ENCODE assay signal across 8 cellular contexts in the genomic region with DNA sequence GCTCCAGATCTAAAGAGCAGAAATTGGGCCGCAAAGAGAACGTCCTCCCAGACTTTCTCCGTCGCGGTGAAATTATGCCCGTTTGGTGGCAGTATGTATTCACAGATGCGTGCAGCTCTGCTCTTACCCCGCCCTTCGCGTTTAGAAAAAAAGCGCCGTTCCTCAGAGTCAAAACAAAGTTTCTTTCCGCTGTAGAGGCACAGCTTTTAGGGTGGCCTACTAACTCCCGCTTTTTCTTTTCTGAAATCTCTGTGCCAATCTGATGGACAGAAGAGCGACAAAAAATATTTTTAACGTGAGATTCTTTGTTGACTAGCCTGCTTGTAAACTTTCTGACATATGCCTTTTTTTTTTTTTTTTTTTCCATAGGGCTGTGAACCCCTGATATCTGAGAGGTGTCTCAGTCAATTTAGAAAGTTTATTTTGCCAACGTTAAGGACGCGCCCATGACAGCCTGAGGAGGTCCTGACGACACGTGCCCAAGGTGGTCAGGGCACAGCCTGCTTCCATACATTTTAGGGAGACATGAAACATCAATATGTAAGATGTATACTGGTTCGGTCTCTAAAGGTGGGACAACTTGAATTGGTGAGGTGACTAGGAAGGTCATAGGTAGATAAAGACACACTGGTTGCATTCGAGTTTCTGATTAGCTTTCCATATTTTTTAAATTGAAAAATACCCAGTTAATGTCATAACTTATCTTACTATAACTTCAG. TPM values are rescaled to one million over a fixed set of nuclear protein-coding genes. Genes with fewer than 3 reads are reported as not detected.
DNase-seq lines count a peak whose midpoint lies in the region; ATAC-seq and TF ChIP-seq lines count a peak whose summit lies in the region.
"Not testable (repeated sequence)": the region's sequence is repeated elsewhere in the genome, so short reads cannot be mapped to it uniquely, and the experiment has no call there.

No MANE protein-coding gene starts in this region.

- CTCF ChIA-PET in activated naive CD4-positive, alpha-beta T cell treated with anti-CD3 and anti-CD28 coated beads, Interleukin-2, amount 10 ng/mL, durations not matched to agents 7 days and 5 days (lab: Charles Lee): not testable (repeated sequence)

- H3K36me3 Mint-ChIP-seq in activated naive CD4-positive, alpha-beta T cell treated with anti-CD3 and anti-CD28 coated beads, Interleukin-2, amount 10 ng/mL, durations not matched to agents 7 days and 5 days; neural progenitor cell: not testable (repeated sequence)

- TF ChIP-seq EP300 in tibial nerve (IDR thresholded peaks at IDR 0.05): not testable (repeated sequence)

- peaks cover 22% of the 10 kb centered on the region for H3K4me1 Mint-ChIP-seq in activated naive CD4-positive, alpha-beta T cell treated with anti-CD3 and anti-CD28 coated beads, Interleukin-2, amount 10 ng/mL, durations not matched to agents 7 days and 5 days
- peaks cover 23% of the 10 kb centered on the region for H3K4me1 Mint-ChIP-seq in neural progenitor cell

- H3K4me3 ChIP-seq in fibroblast of villous mesenchyme (ENCODE audit: low read depth, low read length); neural progenitor cell: not testable (repeated sequence)
- peak overlapping the region in 2 of 4 donors; percentile 25 to 32 for H3K4me3 ChIP-seq in tibial nerve

- not testable (repeated sequence) for H3K9me3 ChIP-seq in neural progenitor cell (ENCODE audit: low read depth); tibial nerve

- H3K27me3 Mint-ChIP-seq in activated naive CD4-positive, alpha-beta T cell treated with anti-CD3 and anti-CD28 coated beads, Interleukin-2, amount 10 ng/mL, durations not matched to agents 7 days and 5 days; neural progenitor cell (ENCODE audit: insufficient read depth, low read depth): not testable (repeated sequence)

- in situ Hi-C loops in KBM-7 (cut with MboI; ENCODE audit: low pct_unique_long_range_greater_than_20kb, low sequenced_read_pairs); SK-MEL-5 (cut with HindIII; ENCODE audit: low pct_unique_long_range_greater_than_20kb, low sequenced_read_pairs): not testable (repeated sequence)

- 9 to 13% methylated on average over 6 to 7 of the region's 23 CpGs for whole genome bisulfite sequencing in tibial nerve, 2 donors

- H3K36me3 ChIP-seq in neural progenitor cell, tibial nerve: not testable (repeated sequence)

- peaks cover 16% of the 10 kb centered on the region for H3F3A ChIP-seq in neural progenitor cell (ENCODE audit: low read depth)

- not testable (repeated sequence) for H3K9me3 Mint-ChIP-seq in activated naive CD4-positive, alpha-beta T cell treated with anti-CD3 and anti-CD28 coated beads, Interleukin-2, amount 10 ng/mL, durations not matched to agents 7 days and 5 days; neural progenitor cell

- H3K4me1 ChIP-seq in neural progenitor cell: peaks cover 19% of the 10 kb centered on the region
- H3K4me1 ChIP-seq in tibial nerve: peaks cover 0 to 24% (median 8%) of the 10 kb centered on the region in 4 donors

- peak overlapping the region; percentile 97 for H3K27ac Mint-ChIP-seq in activated naive CD4-positive, alpha-beta T cell treated with anti-CD3 and anti-CD28 coated beads, Interleukin-2, amount 10 ng/mL, durations not matched to agents 7 days and 5 days
- H3K27ac Mint-ChIP-seq in neural progenitor cell: peak overlapping the region; percentile 70

- H3K27ac ChIP-seq in neural progenitor cell: not testable (repeated sequence)
- peak overlapping the region; percentile 34 to 87 (median 74) for H3K27ac ChIP-seq in tibial nerve

- ATAC-seq in GM18499 (IDR thresholded peaks at IDR 0.05; ENCODE audit: insufficient read depth, unreplicated experiment): peak; percentile 35
- ATAC-seq in HG02588 (IDR thresholded peaks at IDR 0.05; ENCODE audit: unreplicated experiment): peak; percentile 44

- not testable (repeated sequence) for H3K27me3 ChIP-seq in neural progenitor cell, tibial nerve

- peak overlapping the region; percentile 20 for H3K4me2 ChIP-seq in neural progenitor cell

- not testable (repeated sequence) for TF ChIP-seq POLR2A in tibial nerve (IDR thresholded peaks at IDR 0.05)

- not testable (repeated sequence) for H2AFZ ChIP-seq in neural progenitor cell (replicated peaks)

- not testable (repeated sequence) for TF ChIP-seq CTCF in fibroblast of villous mesenchyme (IDR thresholded peaks at IDR 0.05; ENCODE audit: insufficient read depth, low read depth, low read length); neural progenitor cell (IDR thresholded peaks at IDR 0.05); tibial nerve (IDR thresholded peaks at IDR 0.05)

- H3K9ac ChIP-seq in neural progenitor cell: not testable (repeated sequence)

- peak overlapping the region; percentile 77 for H3K4me3 Mint-ChIP-seq in activated naive CD4-positive, alpha-beta T cell treated with anti-CD3 and anti-CD28 coated beads, Interleukin-2, amount 10 ng/mL, durations not matched to agents 7 days and 5 days
- peak overlapping the region; percentile 76 for H3K4me3 Mint-ChIP-seq in neural progenitor cell

- not testable (repeated sequence) for H4K20me1 ChIP-seq in neural progenitor cell (ENCODE audit: low read depth)

- DNase-seq in KBM-7: peak; percentile 61
- peak; percentile 9 for DNase-seq in SK-MEL-5 (ENCODE audit: low read depth, low spot score)
- DNase-seq in activated naive CD4-positive, alpha-beta T cell treated with anti-CD3 and anti-CD28 coated beads, Interleukin-2, amount 10 ng/mL, durations not matched to agents 7 days and 5 days: peak; percentile 65
- DNase-seq in fibroblast of villous mesenchyme (ENCODE audit: low read depth): peak; percentile 6
- DNase-seq in neural progenitor cell (ENCODE audit: low spot score): peak; percentile 5
- not testable (repeated sequence) for DNase-seq in tibial nerve (ENCODE audit: low spot score in 2 of 2)

- H3K79me2 ChIP-seq in neural progenitor cell (ENCODE audit: low read depth): not testable (repeated sequence)

RNA-seq across cellular contexts. Expression of a gene that starts 27.1 kb away (rescaled TPM):
- total RNA-seq in SK-MEL-5 (2014; rRNA removed; shearing (Covaris generic)): 20.2 and 27.3 TPM in 2 replicates
- 24.5 and 30.3 TPM in 2 replicates for polyA plus RNA-seq in SK-MEL-5 (2015; cell fraction: cytosol; rRNA removed)
- polyA plus RNA-seq in SK-MEL-5 (2015; cell fraction: nucleus; rRNA removed): 6.0 and 13.0 TPM in 2 replicates
- total RNA-seq in fibroblast of villous mesenchyme (13.2 and 19.4 TPM in 2 replicates), neural progenitor cell (ENCODE audit: low replicate concordance) (16.0 and 17.3 TPM in 2 replicates), tibial nerve (10 to 100 TPM; 11.6 to 18.6 (median 14.9) TPM)
